In genomic region chr5:159094745-159095144, GRCh38 we compare ENCODE assay signal across 9 cellular contexts. TPM values are rescaled to one million over a fixed set of nuclear protein-coding genes. Genes with fewer than 3 reads are reported as not detected.
DNase-seq lines count a peak whose midpoint lies in the region; ATAC-seq and TF ChIP-seq lines count a peak whose summit lies in the region.
"Had no signal": no experiment of that assay in that cellular context is flagged by ENCODE, and none has a peak within 500 bp of the region (broad histone marks: within the 10 kb centered on the region; RNA-seq: fewer than 3 reads in every experiment).

No MANE protein-coding gene starts in this region.

- H3K23ac ChIP-seq in IMR-90 (ENCODE audit: low read depth, low read length) = no peak overlapping the region
- H3K23ac ChIP-seq in mesendoderm (ENCODE audit: low read length) = no peak overlapping the region

- no peak overlapping the region for H4K91ac ChIP-seq in IMR-90 (ENCODE audit: insufficient read depth, low read depth, low read length)

- H3K27ac ChIP-seq in IMR-90 (ENCODE audit: insufficient read depth, low read length) (no peak overlapping the region), RWPE1 (no peak overlapping the region), mesendoderm (ENCODE audit: low read depth, low read length) (no peak overlapping the region), upper lobe of right lung (no peak overlapping the region)

- intact Hi-C loops in IMR-90 (cut with micrococcal nuclease) (loop anchor here (5.0 kb wide), 1 partner anchor 37 kb away; no protein-coding TSS in a partner anchor), upper lobe of right lung (cut with DNase I) (no loop called here)

- in situ Hi-C loops in IMR-90 (cut with MboI; ENCODE audit: low sequenced_read_pairs) = no loop called here

- no peaks in the 10 kb centered on the region for H3K9me3 ChIP-seq in IMR-90 (ENCODE audit: control insufficient read depth, insufficient read depth, low read length)
- no peaks in the 10 kb centered on the region for H3K9me3 ChIP-seq in upper lobe of right lung

- ATAC-seq in IMR-90 (ENCODE audit: low read depth) = no peak
- ATAC-seq in upper lobe of right lung = no peak

- WGBS in IMR-90 (ENCODE audit: extremely low coverage in 2 of 2, insufficient read length in 1 of 2), 2 experiments = 20% methylated on average over 1 of the region's 6 CpGs; no CpG with 5 or more reads in 1 of the 2 experiments
- WGBS in mesendoderm (ENCODE audit: extremely low coverage, insufficient coverage, low lambda C conversion rate) = no CpG with 5 or more reads among the region's 6 CpGs

- H3K36me3 ChIP-seq in IMR-90 (ENCODE audit: control insufficient read depth, insufficient read depth, low read length) (no peaks in the 10 kb centered on the region), mesendoderm (ENCODE audit: control insufficient read depth, insufficient read depth, low read length) (no peaks in the 10 kb centered on the region), upper lobe of right lung (no peaks in the 10 kb centered on the region)

- TF ChIP-seq RAD21 in IMR-90 (IDR thresholded peaks at IDR 0.05; ENCODE audit: low read length) = no peak

- peaks cover 0 to 3% of the 10 kb centered on the region in 2 experiments; a peak in 1 of 4 replicates for H3K79me1 ChIP-seq in IMR-90 (ENCODE audit: low read depth in 1 of 2, low read length in 2 of 2)
- H3K79me1 ChIP-seq in mesendoderm (ENCODE audit: low read length) = no peaks in the 10 kb centered on the region

- no peak overlapping the region for H2BK5ac ChIP-seq in IMR-90 (ENCODE audit: low read depth, low read length, poor library complexity, severe bottlenecking)
- no peak overlapping the region for H2BK5ac ChIP-seq in mesendoderm (ENCODE audit: low read length)

- H2BK20ac ChIP-seq in IMR-90 (ENCODE audit: low read depth, low read length) = no peak overlapping the region

- dilution Hi-C loops in IMR-90 (cut with HindIII; ENCODE audit: low sequenced_read_pairs, unreplicated experiment) = no loop called here

- no peaks in the 10 kb centered on the region for H4K20me1 ChIP-seq in IMR-90 (ENCODE audit: insufficient read depth, low read length)

- TF ChIP-seq CTCF in IMR-90 (conservative IDR thresholded peaks at IDR 0.05; ENCODE audit: low read depth, low read length) = no peak
- TF ChIP-seq CTCF in RWPE1 (conservative IDR thresholded peaks at IDR 0.05; ENCODE audit: low read depth) = no peak
- no peak for TF ChIP-seq CTCF in upper lobe of right lung (IDR thresholded peaks at IDR 0.05)

- H4K5ac ChIP-seq in IMR-90 (ENCODE audit: low read depth, low read length) = no peak overlapping the region
- no peak overlapping the region for H4K5ac ChIP-seq in mesendoderm (ENCODE audit: low read length)

- no peak overlapping the region for H4K8ac ChIP-seq in IMR-90 (ENCODE audit: low read depth in 2 of 2, low read length in 2 of 2)
- H4K8ac ChIP-seq in mesendoderm (ENCODE audit: low read depth, low read length) = no peak overlapping the region

- no peak overlapping the region for H2AK9ac ChIP-seq in IMR-90 (replicated peaks; ENCODE audit: low read depth, low read length, poor library complexity)

- POLR2A ChIA-PET in IMR-90 (lab: Charles Lee; ENCODE audit: unreplicated experiment) = no interaction called here
- POLR2A ChIA-PET in RWPE1 (lab: Yijun Ruan, JAX; ENCODE audit: low non-redundant PET) = no interaction called here

- H3K4me1 ChIP-seq in IMR-90 (ENCODE audit: control insufficient read depth, insufficient read depth, low read length) = peaks cover 2% of the 10 kb centered on the region
- no peaks in the 10 kb centered on the region for H3K4me1 ChIP-seq in mesendoderm (ENCODE audit: control insufficient read depth, low read depth, low read length)
- peaks cover 11% of the 10 kb centered on the region for H3K4me1 ChIP-seq in upper lobe of right lung

- H2AK5ac ChIP-seq in IMR-90 (ENCODE audit: low read depth, low read length) (no peak overlapping the region), mesendoderm (ENCODE audit: low read length) (no peak overlapping the region)

- peaks cover 9% of the 10 kb centered on the region; the same call in 1 of the 2 replicates for H3K27me3 ChIP-seq in IMR-90 (ENCODE audit: control insufficient read depth, insufficient read depth, low read length)
- H3K27me3 ChIP-seq in mesendoderm (ENCODE audit: insufficient read depth, low read length, poor library complexity) = peaks cover 41% of the 10 kb centered on the region
- peaks cover 37% of the 10 kb centered on the region for H3K27me3 ChIP-seq in upper lobe of right lung

- DNase-seq in DMS79 (lab: John Stamatoyannopoulos, UW) = peak; percentile 60
- peak; percentile 69 for DNase-seq in IMR-90
- DNase-seq in RWPE1 (ENCODE audit: low spot score) = peak; percentile 62
- DNase-seq in brain pericyte (ENCODE audit: low read depth, low spot score) = peak; percentile 75
- peak; percentile 60 for DNase-seq in mesendoderm
- no peak for DNase-seq in upper lobe of right lung
- DNase-seq in activated effector memory CD4-positive, alpha-beta T cell treated with anti-CD3 and anti-CD28 coated beads, Interleukin-2, amount 50 U/mL, for 16 hours = no peak
- DNase-seq in NCI-H2029 (lab: John Stamatoyannopoulos, UW) = no peak

- no peak overlapping the region for H2AFZ ChIP-seq in IMR-90 (replicated peaks; ENCODE audit: low read length, poor library complexity)

- H3K4me3 ChIP-seq in IMR-90 (ENCODE audit: insufficient read depth, low read depth, low read length) = no peak overlapping the region
- H3K4me3 ChIP-seq in mesendoderm (ENCODE audit: low read length) = no peak overlapping the region
- H3K4me3 ChIP-seq in upper lobe of right lung = peak overlapping the region; percentile 14
- H3K4me3 ChIP-seq: lung had no signal

- no peak overlapping the region for H3K18ac ChIP-seq in IMR-90 (ENCODE audit: low read depth, low read length)
- H3K18ac ChIP-seq in mesendoderm (ENCODE audit: low read length) = peak overlapping the region; percentile 60

- H3K56ac ChIP-seq in IMR-90 (ENCODE audit: extremely low read depth, insufficient read depth, low read length) = no peak overlapping the region
- no peak overlapping the region for H3K56ac ChIP-seq in mesendoderm (ENCODE audit: low read length)

- H3K4ac ChIP-seq in IMR-90 (ENCODE audit: low read depth, low read length) (no peak overlapping the region), mesendoderm (ENCODE audit: low read depth, low read length) (no peak overlapping the region)

- CTCF ChIA-PET in IMR-90 (lab: Yijun Ruan, JAX) = interaction anchor here (1.9 kb wide), 1 partner anchor 12 kb away, joined by 6 read pairs; no protein-coding TSS in a partner anchor
- CTCF ChIA-PET in RWPE1 (lab: Yijun Ruan, JAX) = interaction anchor here (0.7 kb wide), 1 partner anchor 38 kb away, joined by 5 read pairs; no protein-coding TSS in a partner anchor

- no peak overlapping the region; the same call in 2 of the 3 replicates for H2BK15ac ChIP-seq in IMR-90 (ENCODE audit: low read depth, low read length)
- no peak overlapping the region for H2BK15ac ChIP-seq in mesendoderm (replicated peaks; ENCODE audit: low read depth)

- H3K79me2 ChIP-seq in mesendoderm (ENCODE audit: control insufficient read depth, insufficient read depth, low read length) = no peaks in the 10 kb centered on the region

- H3K9me1 ChIP-seq in IMR-90 (ENCODE audit: insufficient read depth, low read length) = no peaks in the 10 kb centered on the region

- H3K14ac ChIP-seq in IMR-90 (replicated peaks; ENCODE audit: low read depth, low read length) = no peak overlapping the region

- no TSS peak for BruUV-seq in IMR-90 (replicated peaks; lab: Mats Ljungman, UMichigan)

- H3K9ac ChIP-seq in IMR-90 (ENCODE audit: low read depth, low read length) = no peak overlapping the region
- H3K9ac ChIP-seq in mesendoderm (ENCODE audit: low read length) = no peak overlapping the region

- H3K4me2 ChIP-seq in IMR-90 (ENCODE audit: low read depth, low read length) (0 out of 2 replicates have a peak overlapping the region, but pooled peaks have one; percentile 61), mesendoderm (ENCODE audit: low read length) (no peak overlapping the region)

- peak overlapping the region; percentile 48; the same call in 1 of the 2 replicates for H2BK120ac ChIP-seq in IMR-90 (ENCODE audit: low read depth, low read length)
- H2BK120ac ChIP-seq in mesendoderm (ENCODE audit: low read depth, low read length) = no peak overlapping the region

- no peak for TF ChIP-seq POLR2A in IMR-90 (IDR thresholded peaks at IDR 0.05; ENCODE audit: low read depth, low read length)

TF ChIP-seq in IMR-90, 13 proteins besides CTCF, POLR2A, EP300 and RAD21:
- TF ChIP-seq CHD1 (IDR thresholded peaks at IDR 0.05; ENCODE audit: low read depth, low read length) = no peak
- 0 out of 2 replicates have a peak, but pooled peaks have one; percentile 35 for TF ChIP-seq NFE2L2 (IDR thresholded peaks at IDR 0.05; ENCODE audit: low read depth, low read length)

RNA-seq across cellular contexts. Expression of gene EBF1, which starts 5.0 kb away (rescaled TPM):
- total RNA-seq in IMR-90 (2012; rRNA removed) (0.56 and 0.90 TPM in 2 replicates), upper lobe of right lung (8.9 TPM)
- polyA plus RNA-seq in IMR-90 (2012; rRNA removed) = 0.89 and 1.1 TPM in 2 replicates
- polyA plus RNA-seq in IMR-90 (2012; cell fraction: cytosol; rRNA removed) = 0.29 and 0.69 TPM in 2 replicates
- polyA plus RNA-seq in IMR-90 (2012; cell fraction: nucleus; rRNA removed; ENCODE audit: low replicate concordance) = 1.7 TPM in 2 replicates
- polyA plus RNA-seq in mesendoderm (2013, experiment 1 of 2) = 0.06 TPM
- 0.11 TPM for polyA plus RNA-seq in mesendoderm (2013, experiment 2 of 2)

Comparison
In these comparisons a context has a peak if more than half of its experiments do, and no peak if none do; other contexts are left out.
1. DNase-seq: peak in DMS79 (single experiment), IMR-90 (single experiment), RWPE1 (single experiment), brain pericyte (single experiment) and mesendoderm (single experiment); none in upper lobe of right lung (single experiment), activated effector memory CD4-positive, alpha-beta T cell treated with anti-CD3 and anti-CD28 coated beads, Interleukin-2, amount 50 U/mL, for 16 hours (single experiment) and NCI-H2029 (single experiment).